Comparison of ENCODE assay signal across 14 cellular contexts in genomic region chr6:162728706-162729105, GRCh38. TPM values are rescaled to one million over a fixed set of nuclear protein-coding genes. Genes with fewer than 3 reads are reported as not detected.
DNase-seq lines count a peak whose midpoint lies in the region; ATAC-seq and TF ChIP-seq lines count a peak whose summit lies in the region.
"Had no signal": no experiment of that assay in that cellular context is flagged by ENCODE, and none has a peak within 500 bp of the region (broad histone marks: within the 10 kb centered on the region; RNA-seq: fewer than 3 reads in every experiment).

No MANE protein-coding gene starts in this region.

- POLR2A ChIA-PET in Caco-2 (lab: Charles Lee) (interaction anchor here (0.9 kb wide), 1 partner anchor 18 kb away, joined by 3 read pairs; no protein-coding TSS in a partner anchor), WTC11 (lab: Charles Lee) (no interaction called here)

- H3K27me3 Mint-ChIP-seq in Caco-2 (ENCODE audit: insufficient read depth, unreplicated experiment) (no peaks in the 10 kb centered on the region), WTC11 (ENCODE audit: low read depth) (peaks cover 13% of the 10 kb centered on the region), immature natural killer cell (ENCODE audit: low read depth in 3 of 3) (peaks cover 5 to 12% (median 9%) of the 10 kb centered on the region in 3 donors)
- peaks cover 3% of the 10 kb centered on the region for H3K27me3 Mint-ChIP-seq in activated CD4-positive, alpha-beta T cell treated with anti-CD3 and anti-CD28 coated beads, Interleukin-2, amount 10 ng/mL, durations not matched to agents 24 days and 14 days

- 76 to 92% methylated on average over 1 of the region's 1 CpG for WGBS in sigmoid colon, 2 donors

- H3K4me3 Mint-ChIP-seq in Caco-2 (ENCODE audit: unreplicated experiment) (no peak overlapping the region), WTC11 (peak overlapping the region; percentile 47; the same call in 1 of the 2 replicates), immature natural killer cell (peak overlapping the region in 4 of 5 donors; percentile 92 to 96 (median 94))
- H3K4me3 Mint-ChIP-seq in activated CD4-positive, alpha-beta T cell treated with anti-CD3 and anti-CD28 coated beads, Interleukin-2, amount 10 ng/mL, durations not matched to agents 24 days and 14 days, result no peak overlapping the region

- TF ChIP-seq CTCF in Caco-2 (IDR thresholded peaks at IDR 0.05; ENCODE audit: insufficient read depth in 1 of 2, low read depth in 1 of 2, low read length in 1 of 2, severe bottlenecking in 1 of 2, unreplicated experiment in 1 of 2) (no peak), WTC11 (IDR thresholded peaks at IDR 0.05) (no peak), sigmoid colon (IDR thresholded peaks at IDR 0.05) (no peak), foreskin keratinocyte (conservative IDR thresholded peaks at IDR 0.05) (no peak)

- CTCF ChIA-PET in Caco-2 (lab: Charles Lee), result no interaction called here
- CTCF ChIA-PET in WTC11 (lab: Charles Lee), result interaction anchor here (1.8 kb wide), 1 partner anchor 287 kb away, joined by 9 read pairs; no protein-coding TSS in a partner anchor

- H3K27ac ChIP-seq in sigmoid colon (peak overlapping the region; percentile 79 to 93 (median 87)), foreskin keratinocyte (no peak overlapping the region)

- ATAC-seq in WTC11, result no peak
- no peak for ATAC-seq in foreskin keratinocyte
- ATAC-seq: mucosa of descending colon had no signal

- DNase-seq in Caco-2 (no peak), WTC11 (ENCODE audit: low spot score) (no peak), immature natural killer cell (no peak), sigmoid colon (no peak), NK-92 (lab: John Stamatoyannopoulos, UW; ENCODE audit: unreplicated experiment) (no peak), SHP77 treated with DMSO at 0.1 percent for 48 hours (lab: John Stamatoyannopoulos, UW) (no peak), foreskin keratinocyte (no peak)
- DNase-seq in activated CD4-positive, alpha-beta T cell treated with anti-CD3 and anti-CD28 coated beads, Interleukin-2, amount 10 ng/mL, durations not matched to agents 24 days and 14 days, result no peak
- DNase-seq: activated CD4-positive, alpha-beta T cell treated with anti-CD3 and anti-CD28 coated beads, Interleukin-2, amount 50 U/mL, for 48 hours; endodermal cell; NCI-H1417 had no signal

- H3K9me3 Mint-ChIP-seq in Caco-2 (ENCODE audit: unreplicated experiment) (no peaks in the 10 kb centered on the region), WTC11 (no peaks in the 10 kb centered on the region), immature natural killer cell (no peaks in the 10 kb centered on the region)
- no peaks in the 10 kb centered on the region for H3K9me3 Mint-ChIP-seq in activated CD4-positive, alpha-beta T cell treated with anti-CD3 and anti-CD28 coated beads, Interleukin-2, amount 10 ng/mL, durations not matched to agents 24 days and 14 days
- H3K9me3 Mint-ChIP-seq: activated naive CD8-positive, alpha-beta T cell treated with anti-CD3 and anti-CD28 coated beads, Interleukin-2, amount 10 ng/mL, durations not matched to agents 7 days and 5 days; endodermal cell had no signal

- H3K36me3 ChIP-seq in Caco-2 (ENCODE audit: control insufficient read depth, insufficient read depth, low read length) (no peaks in the 10 kb centered on the region), sigmoid colon (no peaks in the 10 kb centered on the region)

- no peak for TF ChIP-seq POLR2A in sigmoid colon (IDR thresholded peaks at IDR 0.05)

- H3K27ac Mint-ChIP-seq in Caco-2 (ENCODE audit: unreplicated experiment), result peak overlapping the region; percentile 71
- no peak overlapping the region for H3K27ac Mint-ChIP-seq in WTC11
- H3K27ac Mint-ChIP-seq in immature natural killer cell, result peak overlapping the region; percentile 77 to 97 (median 92)
- H3K27ac Mint-ChIP-seq in activated CD4-positive, alpha-beta T cell treated with anti-CD3 and anti-CD28 coated beads, Interleukin-2, amount 10 ng/mL, durations not matched to agents 24 days and 14 days, result no peak overlapping the region

- H3K9me3 ChIP-seq in Caco-2 (no peaks in the 10 kb centered on the region), sigmoid colon (no peaks in the 10 kb centered on the region)
- H3K9me3 ChIP-seq: mucosa of descending colon had no signal

- H3K27me3 ChIP-seq in Caco-2 (replicated peaks; ENCODE audit: control insufficient read depth, insufficient read depth, low read length), result no peaks in the 10 kb centered on the region
- H3K27me3 ChIP-seq in sigmoid colon, result no peaks in the 10 kb centered on the region
- H3K27me3 ChIP-seq in foreskin keratinocyte, result no peaks in the 10 kb centered on the region

- intact Hi-C loops in Caco-2 (cut with micrococcal nuclease; ENCODE audit: unreplicated experiment), result no loop called here
- intact Hi-C loops in sigmoid colon (cut with DNase I), result loop anchor here (5.0 kb wide), 1 partner anchor 684 kb away; the partner anchor contains the start of gene QKI
- intact Hi-C loops in activated CD4-positive, alpha-beta T cell treated with anti-CD3 and anti-CD28 coated beads, Interleukin-2, amount 10 ng/mL, durations not matched to agents 24 days and 14 days (cut with micrococcal nuclease), result loop anchor here (5.0 kb wide), 2 partner anchors 1456 to 1736 kb away; partner anchors contain the start of genes AGPAT4 and MAP3K4

- BruUV-seq in Caco-2 (replicated peaks; lab: Mats Ljungman, UMichigan), result no TSS peak

- no peak overlapping the region for H3K4me3 ChIP-seq in Caco-2 (ENCODE audit: low read depth, low read length)
- no peak overlapping the region for H3K4me3 ChIP-seq in sigmoid colon
- H3K4me3 ChIP-seq: mucosa of descending colon had no signal

- no peak for TF ChIP-seq EP300 in sigmoid colon (IDR thresholded peaks at IDR 0.05)

- no peaks in the 10 kb centered on the region for H3K36me3 Mint-ChIP-seq in Caco-2 (ENCODE audit: insufficient read depth, unreplicated experiment)
- no peaks in the 10 kb centered on the region for H3K36me3 Mint-ChIP-seq in WTC11
- no peaks in the 10 kb centered on the region for H3K36me3 Mint-ChIP-seq in immature natural killer cell
- no peaks in the 10 kb centered on the region for H3K36me3 Mint-ChIP-seq in activated CD4-positive, alpha-beta T cell treated with anti-CD3 and anti-CD28 coated beads, Interleukin-2, amount 10 ng/mL, durations not matched to agents 24 days and 14 days (ENCODE audit: low read depth)
- H3K36me3 Mint-ChIP-seq: activated naive CD8-positive, alpha-beta T cell treated with anti-CD3 and anti-CD28 coated beads, Interleukin-2, amount 10 ng/mL, durations not matched to agents 7 days and 5 days had no signal

- H3K4me1 Mint-ChIP-seq in Caco-2 (ENCODE audit: low read depth, unreplicated experiment) (no peaks in the 10 kb centered on the region), WTC11 (peaks cover 19% of the 10 kb centered on the region), immature natural killer cell (peaks cover 13 to 18% of the 10 kb centered on the region in 2 donors)
- H3K4me1 Mint-ChIP-seq in activated CD4-positive, alpha-beta T cell treated with anti-CD3 and anti-CD28 coated beads, Interleukin-2, amount 10 ng/mL, durations not matched to agents 24 days and 14 days, result peaks cover 9% of the 10 kb centered on the region

- H3K4me1 ChIP-seq in Caco-2 (no peaks in the 10 kb centered on the region), sigmoid colon (peaks cover 0 to 20% (median 12%) of the 10 kb centered on the region in 4 donors), foreskin keratinocyte (no peaks in the 10 kb centered on the region)

TF ChIP-seq in WTC11, 78 proteins besides CTCF, POLR2A, EP300 and RAD21 (continues in another document):
- TF ChIP-seq, protein P1, sequence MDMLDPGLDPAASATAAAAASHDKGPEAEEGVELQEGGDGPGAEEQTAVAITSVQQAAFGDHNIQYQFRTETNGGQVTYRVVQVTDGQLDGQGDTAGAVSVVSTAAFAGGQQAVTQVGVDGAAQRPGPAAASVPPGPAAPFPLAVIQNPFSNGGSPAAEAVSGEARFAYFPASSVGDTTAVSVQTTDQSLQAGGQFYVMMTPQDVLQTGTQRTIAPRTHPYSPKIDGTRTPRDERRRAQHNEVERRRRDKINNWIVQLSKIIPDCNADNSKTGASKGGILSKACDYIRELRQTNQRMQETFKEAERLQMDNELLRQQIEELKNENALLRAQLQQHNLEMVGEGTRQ (CRISPR knock-in tag; IDR thresholded peaks at IDR 0.05), result no peak
- no peak for TF ChIP-seq ZSCAN18 (CRISPR knock-in tag; IDR thresholded peaks at IDR 0.05)

RNA-seq across cellular contexts. Expression of gene PACRG, which starts 0.9 kb away (rescaled TPM):
- total RNA-seq in Caco-2 (2022) (not detected in 2 replicates), WTC11 (2021) (0.44 TPM in 2 of 3 replicates, not detected in the other), sigmoid colon (1 to 10 TPM in 2 of 4 donors, under 1 TPM in 2; 0.36 to 6.9 (median 1.7) TPM), foreskin keratinocyte (not detected in 2 replicates)
- polyA plus RNA-seq in immature natural killer cell (not detected), sigmoid colon (under 1 TPM in 1 of 3 donors, not detected in 2; 0.12 TPM), foreskin keratinocyte (not detected in 2 replicates)
- not detected in 2 replicates for total RNA-seq in activated CD4-positive, alpha-beta T cell treated with anti-CD3 and anti-CD28 coated beads, Interleukin-2, amount 10 ng/mL, durations not matched to agents 24 days and 14 days
- total RNA-seq: H4 had no signal

RNA-seq across cellular contexts. Expression of gene PRKN, which starts 1.1 kb away (rescaled TPM):
- total RNA-seq in Caco-2 (2022) (0.34 TPM in 1 of 2 replicates, not detected in the other), WTC11 (2021) (0.59 to 1.0 TPM (median 1.0 TPM) in 3 replicates), sigmoid colon (100 to 1,000 TPM in 1 of 4 donors, 10 to 100 TPM in 2, 1 to 10 TPM in 1; 9.7 to 173 (median 12.7) TPM), foreskin keratinocyte (0.25 and 0.51 TPM in 2 replicates)
- polyA plus RNA-seq in immature natural killer cell (1 to 10 TPM in 2 of 3 donors, under 1 TPM in 1; 0.37 to 6.4 (median 2.8) TPM), sigmoid colon (1 to 10 TPM in 1 of 3 donors, under 1 TPM in 2; 0.38 to 1.2 (median 0.69) TPM), foreskin keratinocyte (0.04 and 0.15 TPM in 2 replicates)
- not detected in 2 replicates for total RNA-seq in activated CD4-positive, alpha-beta T cell treated with anti-CD3 and anti-CD28 coated beads, Interleukin-2, amount 10 ng/mL, durations not matched to agents 24 days and 14 days

Comparison
In these comparisons a context has a peak if more than half of its experiments do, and no peak if none do; other contexts are left out.
1. H3K27ac Mint-ChIP-seq: peak in Caco-2 (single experiment) and immature natural killer cell (6 of 6); none in WTC11 (single experiment) and activated CD4-positive, alpha-beta T cell treated with anti-CD3 and anti-CD28 coated beads, Interleukin-2, amount 10 ng/mL, durations not matched to agents 24 days and 14 days (single experiment).
2. H3K4me3 Mint-ChIP-seq: peak in WTC11 (single experiment) and immature natural killer cell (4 of 5); none in Caco-2 (single experiment) and activated CD4-positive, alpha-beta T cell treated with anti-CD3 and anti-CD28 coated beads, Interleukin-2, amount 10 ng/mL, durations not matched to agents 24 days and 14 days (single experiment).